Comparison of ENCODE assay signal across 1 cellular context in genomic region chr1:88891318-88892145, GRCh38.
TF ChIP-seq lines count a peak whose summit lies in the region.

Gene GTF2B (minus strand): TSS chr1:88891567. CDS start chr1:88891499, 68 bp downstream.

TF ChIP-seq in WTC11, 78 proteins besides CTCF, POLR2A, EP300 and RAD21 (continued from another document and continues in another):
- TF ChIP-seq PREB (CRISPR knock-in tag; IDR thresholded peaks at IDR 0.05; ENCODE audit: borderline replicate concordance) = no peak
- no peak for TF ChIP-seq TCF7 (CRISPR knock-in tag; IDR thresholded peaks at IDR 0.05; ENCODE audit: low read depth)
- TF ChIP-seq, protein P1, sequence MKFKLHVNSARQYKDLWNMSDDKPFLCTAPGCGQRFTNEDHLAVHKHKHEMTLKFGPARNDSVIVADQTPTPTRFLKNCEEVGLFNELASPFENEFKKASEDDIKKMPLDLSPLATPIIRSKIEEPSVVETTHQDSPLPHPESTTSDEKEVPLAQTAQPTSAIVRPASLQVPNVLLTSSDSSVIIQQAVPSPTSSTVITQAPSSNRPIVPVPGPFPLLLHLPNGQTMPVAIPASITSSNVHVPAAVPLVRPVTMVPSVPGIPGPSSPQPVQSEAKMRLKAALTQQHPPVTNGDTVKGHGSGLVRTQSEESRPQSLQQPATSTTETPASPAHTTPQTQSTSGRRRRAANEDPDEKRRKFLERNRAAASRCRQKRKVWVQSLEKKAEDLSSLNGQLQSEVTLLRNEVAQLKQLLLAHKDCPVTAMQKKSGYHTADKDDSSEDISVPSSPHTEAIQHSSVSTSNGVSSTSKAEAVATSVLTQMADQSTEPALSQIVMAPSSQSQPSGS (CRISPR knock-in tag; IDR thresholded peaks at IDR 0.05; ENCODE audit: borderline replicate concordance, low read depth) = no peak
- TF ChIP-seq ATF1 (CRISPR knock-in tag; IDR thresholded peaks at IDR 0.05) = no peak
- no peak for TF ChIP-seq PRDM15 (CRISPR knock-in tag; IDR thresholded peaks at IDR 0.05)
- TF ChIP-seq, protein P2, sequence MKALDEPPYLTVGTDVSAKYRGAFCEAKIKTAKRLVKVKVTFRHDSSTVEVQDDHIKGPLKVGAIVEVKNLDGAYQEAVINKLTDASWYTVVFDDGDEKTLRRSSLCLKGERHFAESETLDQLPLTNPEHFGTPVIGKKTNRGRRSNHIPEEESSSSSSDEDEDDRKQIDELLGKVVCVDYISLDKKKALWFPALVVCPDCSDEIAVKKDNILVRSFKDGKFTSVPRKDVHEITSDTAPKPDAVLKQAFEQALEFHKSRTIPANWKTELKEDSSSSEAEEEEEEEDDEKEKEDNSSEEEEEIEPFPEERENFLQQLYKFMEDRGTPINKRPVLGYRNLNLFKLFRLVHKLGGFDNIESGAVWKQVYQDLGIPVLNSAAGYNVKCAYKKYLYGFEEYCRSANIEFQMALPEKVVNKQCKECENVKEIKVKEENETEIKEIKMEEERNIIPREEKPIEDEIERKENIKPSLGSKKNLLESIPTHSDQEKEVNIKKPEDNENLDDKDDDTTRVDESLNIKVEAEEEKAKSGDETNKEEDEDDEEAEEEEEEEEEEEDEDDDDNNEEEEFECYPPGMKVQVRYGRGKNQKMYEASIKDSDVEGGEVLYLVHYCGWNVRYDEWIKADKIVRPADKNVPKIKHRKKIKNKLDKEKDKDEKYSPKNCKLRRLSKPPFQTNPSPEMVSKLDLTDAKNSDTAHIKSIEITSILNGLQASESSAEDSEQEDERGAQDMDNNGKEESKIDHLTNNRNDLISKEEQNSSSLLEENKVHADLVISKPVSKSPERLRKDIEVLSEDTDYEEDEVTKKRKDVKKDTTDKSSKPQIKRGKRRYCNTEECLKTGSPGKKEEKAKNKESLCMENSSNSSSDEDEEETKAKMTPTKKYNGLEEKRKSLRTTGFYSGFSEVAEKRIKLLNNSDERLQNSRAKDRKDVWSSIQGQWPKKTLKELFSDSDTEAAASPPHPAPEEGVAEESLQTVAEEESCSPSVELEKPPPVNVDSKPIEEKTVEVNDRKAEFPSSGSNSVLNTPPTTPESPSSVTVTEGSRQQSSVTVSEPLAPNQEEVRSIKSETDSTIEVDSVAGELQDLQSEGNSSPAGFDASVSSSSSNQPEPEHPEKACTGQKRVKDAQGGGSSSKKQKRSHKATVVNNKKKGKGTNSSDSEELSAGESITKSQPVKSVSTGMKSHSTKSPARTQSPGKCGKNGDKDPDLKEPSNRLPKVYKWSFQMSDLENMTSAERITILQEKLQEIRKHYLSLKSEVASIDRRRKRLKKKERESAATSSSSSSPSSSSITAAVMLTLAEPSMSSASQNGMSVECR (CRISPR knock-in tag; IDR thresholded peaks at IDR 0.05; ENCODE audit: borderline replicate concordance) = peak; percentile 69; the same call in 1 of the 2 replicates
- TF ChIP-seq ZNF396 (CRISPR knock-in tag; IDR thresholded peaks at IDR 0.05; ENCODE audit: borderline replicate concordance) = no peak
- TF ChIP-seq ZNF671 (CRISPR knock-in tag; IDR thresholded peaks at IDR 0.05) = no peak
- TF ChIP-seq KAT7 (CRISPR knock-in tag; IDR thresholded peaks at IDR 0.05; ENCODE audit: borderline replicate concordance) = 0 out of 2 replicates have a peak, but pooled peaks have one; percentile 80
- TF ChIP-seq, protein P3, sequence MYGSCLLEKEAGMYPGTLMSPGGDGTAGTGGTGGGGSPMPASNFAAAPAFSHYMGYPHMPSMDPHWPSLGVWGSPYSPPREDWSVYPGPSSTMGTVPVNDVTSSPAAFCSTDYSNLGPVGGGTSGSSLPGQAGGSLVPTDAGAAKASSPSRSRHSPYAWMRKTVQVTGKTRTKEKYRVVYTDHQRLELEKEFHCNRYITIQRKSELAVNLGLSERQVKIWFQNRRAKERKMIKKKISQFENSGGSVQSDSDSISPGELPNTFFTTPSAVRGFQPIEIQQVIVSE (CRISPR knock-in tag; IDR thresholded peaks at IDR 0.05; ENCODE audit: borderline replicate concordance) = no peak
- no peak for TF ChIP-seq ZNF263 (CRISPR knock-in tag; IDR thresholded peaks at IDR 0.05; ENCODE audit: low read depth)
- TF ChIP-seq, protein P4, sequence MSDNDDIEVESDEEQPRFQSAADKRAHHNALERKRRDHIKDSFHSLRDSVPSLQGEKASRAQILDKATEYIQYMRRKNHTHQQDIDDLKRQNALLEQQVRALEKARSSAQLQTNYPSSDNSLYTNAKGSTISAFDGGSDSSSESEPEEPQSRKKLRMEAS (CRISPR knock-in tag; IDR thresholded peaks at IDR 0.05) = no peak; the same call in 1 of the 2 replicates
- TF ChIP-seq ETV6 (CRISPR knock-in tag; IDR thresholded peaks at IDR 0.05) = 0 out of 2 replicates have a peak, but pooled peaks have one; percentile 65
- no peak for TF ChIP-seq ELF4 (CRISPR knock-in tag; IDR thresholded peaks at IDR 0.05; ENCODE audit: low read depth)
- TF ChIP-seq FOXJ3 (CRISPR knock-in tag; IDR thresholded peaks at IDR 0.05; ENCODE audit: borderline replicate concordance) = no peak
- no peak for TF ChIP-seq TP53 (CRISPR knock-in tag; IDR thresholded peaks at IDR 0.05)
- no peak; the same call in none of the 2 replicates for TF ChIP-seq MYBL2 (CRISPR knock-in tag; IDR thresholded peaks at IDR 0.05)
- TF ChIP-seq ESRRA (CRISPR knock-in tag; IDR thresholded peaks at IDR 0.05; ENCODE audit: borderline replicate concordance) = no peak
- TF ChIP-seq JAZF1 (CRISPR knock-in tag; IDR thresholded peaks at IDR 0.05) = no peak
- no peak for TF ChIP-seq ZBTB21 (CRISPR knock-in tag; IDR thresholded peaks at IDR 0.05; ENCODE audit: borderline replicate concordance)
- TF ChIP-seq ZNF219 (CRISPR knock-in tag; IDR thresholded peaks at IDR 0.05; ENCODE audit: borderline replicate concordance) = no peak
- no peak for TF ChIP-seq SMAD4 (CRISPR knock-in tag; IDR thresholded peaks at IDR 0.05)
- TF ChIP-seq ZNF532 (CRISPR knock-in tag; IDR thresholded peaks at IDR 0.05; ENCODE audit: borderline replicate concordance) = no peak
- peak; percentile 38; the same call in 1 of the 2 replicates for TF ChIP-seq FOXP1 (CRISPR knock-in tag; IDR thresholded peaks at IDR 0.05; ENCODE audit: borderline replicate concordance)
- TF ChIP-seq, protein P5, sequence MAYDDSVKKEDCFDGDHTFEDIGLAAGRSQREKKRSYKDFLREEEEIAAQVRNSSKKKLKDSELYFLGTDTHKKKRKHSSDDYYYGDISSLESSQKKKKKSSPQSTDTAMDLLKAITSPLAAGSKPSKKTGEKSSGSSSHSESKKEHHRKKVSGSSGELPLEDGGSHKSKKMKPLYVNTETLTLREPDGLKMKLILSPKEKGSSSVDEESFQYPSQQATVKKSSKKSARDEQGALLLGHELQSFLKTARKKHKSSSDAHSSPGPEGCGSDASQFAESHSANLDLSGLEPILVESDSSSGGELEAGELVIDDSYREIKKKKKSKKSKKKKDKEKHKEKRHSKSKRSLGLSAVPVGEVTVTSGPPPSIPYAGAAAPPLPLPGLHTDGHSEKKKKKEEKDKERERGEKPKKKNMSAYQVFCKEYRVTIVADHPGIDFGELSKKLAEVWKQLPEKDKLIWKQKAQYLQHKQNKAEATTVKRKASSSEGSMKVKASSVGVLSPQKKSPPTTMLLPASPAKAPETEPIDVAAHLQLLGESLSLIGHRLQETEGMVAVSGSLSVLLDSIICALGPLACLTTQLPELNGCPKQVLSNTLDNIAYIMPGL (CRISPR knock-in tag; IDR thresholded peaks at IDR 0.05) = peak; percentile 59; the same call in 1 of the 2 replicates
- no peak for TF ChIP-seq EMX1 (CRISPR knock-in tag; IDR thresholded peaks at IDR 0.05)
- TF ChIP-seq GTF2I (CRISPR knock-in tag; conservative IDR thresholded peaks at IDR 0.05) = no peak
- TF ChIP-seq, protein P6, sequence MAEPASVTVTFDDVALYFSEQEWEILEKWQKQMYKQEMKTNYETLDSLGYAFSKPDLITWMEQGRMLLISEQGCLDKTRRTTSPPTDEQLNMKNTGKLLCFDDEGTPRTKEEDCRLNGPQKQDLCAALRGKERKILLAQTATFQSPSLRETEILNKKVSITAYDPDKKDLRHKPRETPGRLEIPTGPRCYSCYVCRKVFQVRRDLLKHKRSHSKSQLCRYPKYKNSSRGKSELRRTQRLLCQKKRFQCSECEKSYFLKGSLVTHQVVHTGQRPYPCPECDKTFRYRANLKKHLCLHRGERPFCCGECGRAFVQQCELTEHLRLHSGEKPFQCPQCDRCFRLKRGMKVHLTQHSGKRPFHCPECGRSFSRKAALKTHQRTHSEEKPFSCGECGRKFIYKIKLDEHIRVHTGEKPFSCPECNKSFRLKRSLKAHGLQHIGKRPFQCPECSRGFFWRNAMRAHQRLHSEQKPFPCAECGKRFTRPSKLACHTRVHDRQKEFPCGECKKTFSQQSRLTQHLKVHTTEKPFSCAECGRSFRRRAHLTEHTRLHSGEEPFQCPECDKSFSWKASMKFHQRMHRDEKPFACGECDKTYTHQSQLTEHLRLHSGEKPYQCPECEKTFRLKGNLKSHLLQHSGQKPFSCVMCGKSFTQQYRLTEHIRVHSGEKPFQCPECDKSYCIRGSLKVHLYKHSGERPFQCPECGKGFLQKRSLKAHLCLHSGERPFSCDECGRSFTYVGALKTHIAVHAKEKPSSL (CRISPR knock-in tag; conservative IDR thresholded peaks at IDR 0.05) = no peak
- no peak for TF ChIP-seq NR2C2 (CRISPR knock-in tag; IDR thresholded peaks at IDR 0.05)
- no peak for TF ChIP-seq HMGA2 (CRISPR knock-in tag; IDR thresholded peaks at IDR 0.05)
- TF ChIP-seq OVOL2 (CRISPR knock-in tag; IDR thresholded peaks at IDR 0.05; ENCODE audit: borderline replicate concordance) = no peak
- TF ChIP-seq, protein P7, sequence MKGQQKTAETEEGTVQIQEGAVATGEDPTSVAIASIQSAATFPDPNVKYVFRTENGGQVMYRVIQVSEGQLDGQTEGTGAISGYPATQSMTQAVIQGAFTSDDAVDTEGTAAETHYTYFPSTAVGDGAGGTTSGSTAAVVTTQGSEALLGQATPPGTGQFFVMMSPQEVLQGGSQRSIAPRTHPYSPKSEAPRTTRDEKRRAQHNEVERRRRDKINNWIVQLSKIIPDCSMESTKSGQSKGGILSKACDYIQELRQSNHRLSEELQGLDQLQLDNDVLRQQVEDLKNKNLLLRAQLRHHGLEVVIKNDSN (CRISPR knock-in tag; IDR thresholded peaks at IDR 0.05) = peak; percentile 83
- peak; percentile 68 for TF ChIP-seq SP1 (CRISPR knock-in tag; conservative IDR thresholded peaks at IDR 0.05)
- peak; percentile 90 for TF ChIP-seq FOXK1 (CRISPR knock-in tag; IDR thresholded peaks at IDR 0.05)
- TF ChIP-seq CBFB (CRISPR knock-in tag; IDR thresholded peaks at IDR 0.05; ENCODE audit: low read depth) = no peak
- TF ChIP-seq NR3C1 (CRISPR knock-in tag; conservative IDR thresholded peaks at IDR 0.05; ENCODE audit: low read depth) = no peak
- no peak for TF ChIP-seq ZNF423 (CRISPR knock-in tag; IDR thresholded peaks at IDR 0.05)
